In the genomic region with DNA sequence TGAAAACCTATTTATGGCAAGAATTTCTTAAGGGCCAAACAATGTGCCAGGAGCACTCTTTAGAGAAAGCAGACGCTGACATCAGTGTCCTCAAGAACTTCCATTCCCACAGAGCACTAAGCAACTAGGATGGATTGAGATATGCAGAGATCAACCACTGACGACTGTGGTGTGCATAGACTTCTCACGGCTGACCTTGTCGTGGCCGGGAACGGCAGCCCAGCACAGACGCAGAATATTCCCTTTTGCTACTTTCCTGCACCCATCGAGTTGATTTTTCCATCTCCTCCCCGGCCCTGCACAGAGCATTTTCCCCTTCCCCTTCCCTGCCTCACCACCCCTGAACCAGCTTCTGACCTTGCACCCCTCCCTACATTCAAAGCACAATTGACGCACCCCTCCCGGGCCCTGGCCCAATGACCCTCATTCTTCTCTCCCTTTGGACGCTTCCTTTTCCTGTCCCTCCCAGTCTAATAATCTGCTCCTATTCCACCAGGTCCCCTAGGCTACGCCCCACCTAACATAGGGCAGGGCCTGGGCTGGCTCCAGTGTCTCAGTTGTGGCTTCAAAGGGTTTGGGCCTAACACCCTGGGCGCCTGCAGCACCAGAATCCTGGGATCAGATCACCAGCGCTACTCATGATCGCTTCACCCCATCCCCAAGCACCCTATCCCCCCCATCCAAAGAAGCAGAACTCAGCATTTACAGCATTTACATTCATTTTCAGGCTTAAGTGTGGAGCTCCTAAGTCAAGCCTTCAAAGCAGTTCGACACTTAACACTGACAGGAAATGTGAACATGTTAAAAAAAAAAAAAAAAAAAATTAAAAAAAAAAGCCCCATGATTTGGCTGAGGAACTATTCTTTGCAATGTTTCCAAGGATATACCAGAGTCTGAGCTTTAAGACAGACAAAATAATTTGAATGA, we compare ENCODE assay signal across 9 cellular contexts.
DNase-seq lines count a peak whose midpoint lies in the region; ATAC-seq and TF ChIP-seq lines count a peak whose summit lies in the region.
"Had no signal": no experiment of that assay in that cellular context is flagged by ENCODE, and none has a peak within 500 bp of the region (broad histone marks: within the 10 kb centered on the region; RNA-seq: fewer than 3 reads in every experiment).

No MANE protein-coding gene starts in this region.

- DNase-seq in activated T-cell treated with anti-CD3 and anti-CD28 coated beads, Interleukin-2, amount 50 U/mL, for 72 hours, result no peak
- no peak for DNase-seq in cardiac muscle cell (ENCODE audit: low read depth in 1 of 2, low spot score in 1 of 2)
- DNase-seq in sigmoid colon, result no peak
- no peak for DNase-seq in DMS79 (lab: John Stamatoyannopoulos, UW)
- no peak for DNase-seq in HT-29 (ENCODE audit: low spot score)
- DNase-seq: NCI-H2029, occipital lobe had no signal

- peak; percentile 38 to 42 for ATAC-seq in activated T-cell treated with anti-CD3 and anti-CD28 coated beads, Interleukin-2, amount 50 U/mL, for 72 hours (replicated peaks in 1 of 2)
- ATAC-seq in HG03159 (IDR thresholded peaks at IDR 0.05; ENCODE audit: unreplicated experiment), result no peak

- intact Hi-C loops in sigmoid colon (cut with DNase I), result loop anchor here (1.0 kb wide), 1 partner anchor 105 kb away; no protein-coding TSS in a partner anchor

- no peaks in the 10 kb centered on the region for H3K9me3 ChIP-seq in KOPT-K1 (ENCODE audit: insufficient read depth, low read length, poor library complexity, severe bottlenecking)
- no peaks in the 10 kb centered on the region for H3K9me3 ChIP-seq in cardiac muscle cell (ENCODE audit: low read depth)
- no peaks in the 10 kb centered on the region for H3K9me3 ChIP-seq in sigmoid colon

- no peaks in the 10 kb centered on the region for H3K27me3 Mint-ChIP-seq in activated T-cell treated with anti-CD3 and anti-CD28 coated beads, Interleukin-2, amount 50 U/mL, for 72 hours (ENCODE audit: low read depth)

- TF ChIP-seq CTCF in cardiac muscle cell (IDR thresholded peaks at IDR 0.05; ENCODE audit: low read depth, low read length) (no peak), sigmoid colon (IDR thresholded peaks at IDR 0.05) (no peak)

- no peaks in the 10 kb centered on the region for H3K9me3 Mint-ChIP-seq in activated T-cell treated with anti-CD3 and anti-CD28 coated beads, Interleukin-2, amount 50 U/mL, for 72 hours

- H3K4me1 Mint-ChIP-seq in activated T-cell treated with anti-CD3 and anti-CD28 coated beads, Interleukin-2, amount 50 U/mL, for 72 hours (ENCODE audit: low read depth), result peaks cover 85% of the 10 kb centered on the region

- H3K27me3 ChIP-seq in cardiac muscle cell (no peaks in the 10 kb centered on the region), sigmoid colon (no peaks in the 10 kb centered on the region)

- H3K27ac ChIP-seq in KOPT-K1 (ENCODE audit: low read depth, low read length, poor library complexity, severe bottlenecking) (peak overlapping the region; percentile 56), cardiac muscle cell (peak overlapping the region; percentile 51), sigmoid colon (peak overlapping the region in 3 of 4 donors; percentile 8 to 51 (median 48))

- H3K4me3 Mint-ChIP-seq in activated T-cell treated with anti-CD3 and anti-CD28 coated beads, Interleukin-2, amount 50 U/mL, for 72 hours, result peak overlapping the region; percentile 67 to 72

- H3K27ac Mint-ChIP-seq in activated T-cell treated with anti-CD3 and anti-CD28 coated beads, Interleukin-2, amount 50 U/mL, for 72 hours, result peak overlapping the region; percentile 85

- TF ChIP-seq EP300 in sigmoid colon (IDR thresholded peaks at IDR 0.05), result no peak

- no peak for TF ChIP-seq POLR2A in sigmoid colon (IDR thresholded peaks at IDR 0.05)

- no peak overlapping the region for H3K4me3 ChIP-seq in cardiac muscle cell
- H3K4me3 ChIP-seq in sigmoid colon, result no peak overlapping the region

- no peaks in the 10 kb centered on the region for H3K36me3 ChIP-seq in KOPT-K1 (ENCODE audit: insufficient read depth, low read length)
- no peaks in the 10 kb centered on the region for H3K36me3 ChIP-seq in cardiac muscle cell
- H3K36me3 ChIP-seq in sigmoid colon, result no peaks in the 10 kb centered on the region

- H3K4me1 ChIP-seq in cardiac muscle cell (ENCODE audit: low read depth) (peaks cover 31% of the 10 kb centered on the region), sigmoid colon (peaks cover 0 to 50% (median 28%) of the 10 kb centered on the region in 4 donors)

- peaks cover 0 to 2% of the 10 kb centered on the region in 2 donors for H3K36me3 Mint-ChIP-seq in activated T-cell treated with anti-CD3 and anti-CD28 coated beads, Interleukin-2, amount 50 U/mL, for 72 hours (ENCODE audit: insufficient read depth in 2 of 2)

- whole genome bisulfite sequencing in sigmoid colon, 2 donors, result 83 to 87% methylated on average over 17 of the region's 17 CpGs
